In the genomic region with DNA sequence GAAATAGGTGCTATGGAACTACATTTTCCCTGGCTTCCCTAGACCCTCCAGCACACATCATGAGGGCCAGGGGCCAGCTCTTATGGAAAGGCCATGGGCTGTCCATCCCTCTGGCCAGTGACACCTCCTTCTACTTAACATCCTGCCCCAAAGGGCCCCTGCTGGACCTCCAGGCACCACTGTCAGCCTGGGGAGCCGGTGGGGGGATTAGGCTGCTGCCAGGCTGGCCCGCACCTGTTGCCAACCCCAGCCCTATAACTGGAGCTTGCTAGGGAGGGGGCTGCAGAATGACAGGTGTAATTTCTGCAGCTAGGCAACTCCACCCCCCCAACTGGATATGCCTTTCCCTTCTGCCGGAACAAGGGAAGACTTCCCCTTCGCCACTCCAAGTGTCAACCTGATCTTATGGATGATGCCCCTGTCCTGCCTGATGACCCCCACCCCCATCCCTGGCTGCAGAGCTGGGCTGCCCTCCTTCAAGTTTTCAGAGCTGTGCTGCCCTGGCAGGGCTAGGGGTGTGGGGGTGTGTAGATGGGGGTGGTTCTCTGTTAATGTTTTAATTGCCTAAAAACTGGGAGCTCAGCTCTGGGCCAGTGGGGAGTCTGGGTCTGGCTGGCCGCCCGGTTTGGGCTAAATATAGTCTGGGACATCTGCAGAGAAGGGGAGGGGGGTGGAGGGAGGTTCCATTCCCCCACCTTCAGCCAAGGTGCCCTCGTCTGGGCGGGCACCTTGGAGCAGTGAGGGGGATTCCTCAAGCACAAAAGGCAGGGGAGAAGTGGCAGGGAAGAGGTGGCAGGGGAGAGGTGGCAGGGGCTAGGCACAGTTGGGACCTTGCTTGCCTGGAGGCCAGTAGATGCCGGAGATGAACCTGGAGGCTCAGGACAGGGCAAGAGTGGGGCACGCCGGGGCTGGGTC, we compare ENCODE assay signal across 8 cellular contexts. TPM values are rescaled to one million over a fixed set of nuclear protein-coding genes. Genes with fewer than 3 reads are reported as not detected.
DNase-seq lines count a peak whose midpoint lies in the region; ATAC-seq, FAIRE-seq and TF ChIP-seq lines count a peak whose summit lies in the region.

No MANE protein-coding gene starts in this region.

- peak overlapping the region; percentile 78; the same call in 1 of the 2 replicates for H3K27ac ChIP-seq in SK-N-MC
- peak overlapping the region; percentile 95 for H3K27ac ChIP-seq in fibroblast of lung (ENCODE audit: insufficient read depth, low read length)
- peak overlapping the region; percentile 95 to 100 (median 98) for H3K27ac ChIP-seq in gastrocnemius medialis

- H3K9me3 ChIP-seq in SK-N-MC (ENCODE audit: low read depth, low read length) = no peaks in the 10 kb centered on the region
- H3K9me3 ChIP-seq in fibroblast of lung (ENCODE audit: control insufficient read depth, insufficient read depth, low read depth, low read length) = no peaks in the 10 kb centered on the region
- H3K9me3 ChIP-seq in gastrocnemius medialis = no peaks in the 10 kb centered on the region

- H3K27me3 ChIP-seq in fibroblast of lung (ENCODE audit: control insufficient read depth, insufficient read depth, low read length) = no peaks in the 10 kb centered on the region
- no peaks in the 10 kb centered on the region for H3K27me3 ChIP-seq in gastrocnemius medialis

- TF ChIP-seq CTCF in fibroblast of lung (conservative IDR thresholded peaks at IDR 0.05 in 1 of 2, IDR thresholded peaks at IDR 0.05 in 1 of 2; ENCODE audit: low read depth in 1 of 2, low read length in 2 of 2) = no peak
- no peak for TF ChIP-seq CTCF in gastrocnemius medialis (IDR thresholded peaks at IDR 0.05 in 4 of 5, conservative IDR thresholded peaks at IDR 0.05 in 1 of 5)

- no peak overlapping the region for H3K9ac ChIP-seq in SK-N-MC (ENCODE audit: insufficient read length)
- H3K9ac ChIP-seq in fibroblast of lung (ENCODE audit: insufficient read depth, low read length) = peak overlapping the region; percentile 71

- peak; percentile 50 for FAIRE-seq in GM18507 (lab: Jason Lieb, UNC)

- no peaks in the 10 kb centered on the region for H4K20me1 ChIP-seq in fibroblast of lung (ENCODE audit: control insufficient read depth, extremely low read depth, insufficient read depth, low read length)

- ATAC-seq in gastrocnemius medialis (peak in 1 of 2 donors; percentile 18), GM18858 (IDR thresholded peaks at IDR 0.05; ENCODE audit: unreplicated experiment) (no peak), GM21526 (IDR thresholded peaks at IDR 0.05; ENCODE audit: low FRiP score, unreplicated experiment) (no peak), GM19023 (IDR thresholded peaks at IDR 0.05; ENCODE audit: unreplicated experiment) (no peak)

- H3K36me3 ChIP-seq in SK-N-MC (ENCODE audit: insufficient read depth, low read length) (no peaks in the 10 kb centered on the region), fibroblast of lung (ENCODE audit: control insufficient read depth, insufficient read depth, low read length) (no peaks in the 10 kb centered on the region), gastrocnemius medialis (no peaks in the 10 kb centered on the region)

- H3K4me2 ChIP-seq in fibroblast of lung (ENCODE audit: extremely low read depth, insufficient read depth, low read length) = peak overlapping the region; percentile 53

- intact Hi-C loops in gastrocnemius medialis (cut with DNase I; ENCODE audit: low total_unique reads) = loop anchor here (1.0 kb wide), 1 partner anchor 20 kb away; no protein-coding TSS in a partner anchor

- H3K79me2 ChIP-seq in fibroblast of lung (ENCODE audit: control insufficient read depth, insufficient read depth, low read length) = peaks cover 74% of the 10 kb centered on the region

- H3K4me1 ChIP-seq in fibroblast of lung (ENCODE audit: control insufficient read depth, extremely low read depth, insufficient read depth, low read length) (peaks cover 66% of the 10 kb centered on the region), gastrocnemius medialis (peaks cover 80 to 89% of the 10 kb centered on the region in 2 donors)

- TF ChIP-seq POLR2A in gastrocnemius medialis (IDR thresholded peaks at IDR 0.05) = peak; percentile 25 to 36

- H2AFZ ChIP-seq in fibroblast of lung (ENCODE audit: low read length) = no peak overlapping the region

- in situ Hi-C loops in gastrocnemius medialis (cut with MboI; ENCODE audit: low sequenced_read_pairs in 4 of 4) = no loop called here

- peak overlapping the region; percentile 96 for H3K4me3 ChIP-seq in SK-N-MC
- peak overlapping the region; percentile 11 to 99 (median 30) for H3K4me3 ChIP-seq in fibroblast of lung (replicated peaks in 1 of 4; ENCODE audit: control extremely low read depth in 1 of 4, insufficient read depth in 1 of 4, low read depth in 3 of 4, low read length in 4 of 4)
- H3K4me3 ChIP-seq in gastrocnemius medialis = peak overlapping the region; percentile 82 to 100 (median 90)

- DNase-seq in GM18507 (ENCODE audit: extremely low spot score, insufficient read length, low read depth) = no peak
- no peak for DNase-seq in SK-N-MC (ENCODE audit: low read depth, low spot score)
- DNase-seq in fibroblast of lung (ENCODE audit: low read depth in 2 of 2) = no peak
- DNase-seq in gastrocnemius medialis = peak; percentile 60 to 83
- DNase-seq in NOMO-1 treated with dmso at 0.1 percent for 144 hours (lab: John Stamatoyannopoulos, UW; ENCODE audit: unreplicated experiment) = no peak

RNA-seq across cellular contexts. Expression of a gene that starts 12.8 kb away (rescaled TPM):
- 7.8 and 10.5 TPM in 2 replicates for total RNA-seq in fibroblast of lung
- 7.0 and 7.6 TPM in 2 replicates for polyA plus RNA-seq in fibroblast of lung
- polyA plus RNA-seq in fibroblast of lung (2012) = 27.6 and 29.8 TPM in 2 replicates
- polyA minus RNA-seq in fibroblast of lung (ENCODE audit: low replicate concordance) = 39.2 and 44.6 TPM in 2 replicates
- 10 to 100 TPM; 20.3 to 67.0 (median 48.4) TPM for total RNA-seq in gastrocnemius medialis

RNA-seq across cellular contexts. Expression of a gene that starts 34.1 kb away (rescaled TPM):
- total RNA-seq in fibroblast of lung (1.3 and 4.5 TPM in 2 replicates), gastrocnemius medialis (under 1 TPM in 3 of 4 donors, not detected in 1; 0.27 to 0.75 (median 0.66) TPM)
- 16.3 and 45.4 TPM in 2 replicates for polyA plus RNA-seq in fibroblast of lung
- polyA plus RNA-seq in fibroblast of lung (2012) = 9.1 and 27.8 TPM in 2 replicates
- 2.0 and 6.4 TPM in 2 replicates for polyA minus RNA-seq in fibroblast of lung (ENCODE audit: low replicate concordance)

RNA-seq across cellular contexts. Expression of a gene that starts 42.8 kb away (rescaled TPM):
- total RNA-seq in fibroblast of lung (3.9 and 4.3 TPM in 2 replicates), gastrocnemius medialis (1 to 10 TPM in 1 of 4 donors, under 1 TPM in 1, not detected in 2; 0.98 to 1.2 TPM)
- polyA plus RNA-seq in fibroblast of lung = 0.16 and 0.99 TPM in 2 replicates
- polyA plus RNA-seq in fibroblast of lung (2012) = 0.36 TPM in 1 of 2 replicates, not detected in the other
- 0.63 TPM in 1 of 2 replicates, not detected in the other for polyA minus RNA-seq in fibroblast of lung (ENCODE audit: low replicate concordance)

Comparison
In these comparisons a context has a peak if more than half of its experiments do, and no peak if none do; other contexts are left out.
1. DNase-seq: peak in gastrocnemius medialis (2 of 2); none in GM18507 (single experiment), SK-N-MC (single experiment), fibroblast of lung (0 of 2) and NOMO-1 treated with dmso at 0.1 percent for 144 hours (single experiment).
2. H3K4me3 ChIP-seq: peak in every context shown above with its lines; median percentile 96 in SK-N-MC; 90 in gastrocnemius medialis; 30 in fibroblast of lung.
3. Peak in every context shown above with its lines, with median percentiles within 50 percentile points of each other: H3K27ac ChIP-seq.